ENCODE assay signal across 12 cellular contexts in the genomic region with DNA sequence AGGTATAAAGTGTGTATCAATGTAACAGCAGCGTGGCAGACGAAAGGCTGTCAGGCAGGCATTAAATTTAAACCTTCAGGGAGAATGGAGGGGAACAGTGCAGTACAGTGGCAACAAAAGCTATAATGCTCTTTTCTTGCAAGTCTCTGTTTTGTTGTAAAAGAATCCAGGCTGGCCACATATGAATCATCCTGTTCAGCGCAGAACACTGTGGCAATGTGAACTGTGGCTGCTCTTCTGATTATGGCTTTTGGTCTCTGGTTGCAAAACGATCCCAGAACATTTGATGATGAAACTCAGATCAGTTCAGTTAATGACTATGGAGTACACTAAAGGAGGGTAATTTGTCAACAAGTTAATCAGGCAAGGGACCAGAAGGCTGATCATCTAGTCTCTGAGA.
DNase-seq lines count a peak whose midpoint lies in the region; ATAC-seq and TF ChIP-seq lines count a peak whose summit lies in the region.
"Had no signal": no experiment of that assay in that cellular context is flagged by ENCODE, and none has a peak within 500 bp of the region (broad histone marks: within the 10 kb centered on the region; RNA-seq: fewer than 3 reads in every experiment).

No MANE protein-coding gene starts in this region.

- H3K27ac ChIP-seq in neural progenitor cell, result no peak overlapping the region
- H3K27ac ChIP-seq: transverse colon had no signal

- no peaks in the 10 kb centered on the region for H3K36me3 ChIP-seq in BJ (ENCODE audit: control insufficient read depth, insufficient read depth, low read length)
- no peaks in the 10 kb centered on the region for H3K36me3 ChIP-seq in neural progenitor cell
- H3K36me3 ChIP-seq: transverse colon had no signal

- H3K27me3 ChIP-seq in BJ (ENCODE audit: control insufficient read depth, insufficient read depth, low read length), result no peaks in the 10 kb centered on the region
- no peaks in the 10 kb centered on the region for H3K27me3 ChIP-seq in neural progenitor cell
- H3K27me3 ChIP-seq: transverse colon had no signal

- H3K4me1 ChIP-seq in neural progenitor cell, result peaks cover 10% of the 10 kb centered on the region
- H3K4me1 ChIP-seq: transverse colon had no signal

- no peak overlapping the region for H3K4me2 ChIP-seq in neural progenitor cell

- H3K4me3 Mint-ChIP-seq in neural progenitor cell, result no peak overlapping the region
- H3K4me3 Mint-ChIP-seq in activated CD8-positive, alpha-beta T cell treated with anti-CD3 and anti-CD28 coated beads, Interleukin-2, amount 10 ng/mL, durations not matched to agents 7 days and 5 days, result no peak overlapping the region

- no peaks in the 10 kb centered on the region for H3K36me3 Mint-ChIP-seq in neural progenitor cell
- H3K36me3 Mint-ChIP-seq in activated CD8-positive, alpha-beta T cell treated with anti-CD3 and anti-CD28 coated beads, Interleukin-2, amount 10 ng/mL, durations not matched to agents 7 days and 5 days (ENCODE audit: low read depth), result no peaks in the 10 kb centered on the region

- no peaks in the 10 kb centered on the region for H4K20me1 ChIP-seq in neural progenitor cell (ENCODE audit: low read depth)

- no peak overlapping the region for H3K9ac ChIP-seq in neural progenitor cell

- H3K27me3 Mint-ChIP-seq in neural progenitor cell (ENCODE audit: insufficient read depth, low read depth), result peaks cover 7% of the 10 kb centered on the region
- H3K27me3 Mint-ChIP-seq in activated CD8-positive, alpha-beta T cell treated with anti-CD3 and anti-CD28 coated beads, Interleukin-2, amount 10 ng/mL, durations not matched to agents 7 days and 5 days (ENCODE audit: low read depth), result no peaks in the 10 kb centered on the region

- H3F3A ChIP-seq in neural progenitor cell (ENCODE audit: low read depth), result no peaks in the 10 kb centered on the region

- no peak for TF ChIP-seq CTCF in BJ (IDR thresholded peaks at IDR 0.05; ENCODE audit: insufficient read depth, low read depth, low read length)
- no peak for TF ChIP-seq CTCF in neural progenitor cell (IDR thresholded peaks at IDR 0.05)

- peaks cover 24% of the 10 kb centered on the region for H3K4me1 Mint-ChIP-seq in neural progenitor cell
- H3K4me1 Mint-ChIP-seq in activated CD8-positive, alpha-beta T cell treated with anti-CD3 and anti-CD28 coated beads, Interleukin-2, amount 10 ng/mL, durations not matched to agents 7 days and 5 days (ENCODE audit: low read depth), result no peaks in the 10 kb centered on the region

- H3K27ac Mint-ChIP-seq in neural progenitor cell, result no peak overlapping the region
- H3K27ac Mint-ChIP-seq in activated CD8-positive, alpha-beta T cell treated with anti-CD3 and anti-CD28 coated beads, Interleukin-2, amount 10 ng/mL, durations not matched to agents 7 days and 5 days, result no peak overlapping the region

- POLR2A ChIA-PET in BJ (lab: Charles Lee), result no interaction called here
- POLR2A ChIA-PET in activated CD8-positive, alpha-beta T cell treated with anti-CD3 and anti-CD28 coated beads, Interleukin-2, amount 10 ng/mL, durations not matched to agents 7 days and 5 days (lab: Charles Lee), result no interaction called here

- H3K9me3 ChIP-seq in neural progenitor cell (ENCODE audit: low read depth), result no peaks in the 10 kb centered on the region
- H3K9me3 ChIP-seq: transverse colon had no signal

- CTCF ChIA-PET in BJ (lab: Yijun Ruan, JAX), result no interaction called here
- CTCF ChIA-PET in activated CD8-positive, alpha-beta T cell treated with anti-CD3 and anti-CD28 coated beads, Interleukin-2, amount 10 ng/mL, durations not matched to agents 7 days and 5 days (lab: Charles Lee), result no interaction called here

- peak; percentile 24 for DNase-seq in BJ (ENCODE audit: low read depth)
- DNase-seq in NCI-H226, result peak; percentile 34
- DNase-seq in dedifferentiated amniotic fluid mesenchymal stem cell (ENCODE audit: extremely low spot score), result peak; percentile 59
- DNase-seq in neural progenitor cell (ENCODE audit: low spot score), result no peak
- DNase-seq in activated CD8-positive, alpha-beta T cell treated with anti-CD3 and anti-CD28 coated beads, Interleukin-2, amount 10 ng/mL, durations not matched to agents 7 days and 5 days, result no peak
- DNase-seq in NCI-H526 treated with DMSO at 0.1 percent for 48 hours (lab: John Stamatoyannopoulos, UW), result no peak
- no peak for DNase-seq in posterior cingulate gyrus
- DNase-seq: DMS79, mesendoderm, NCI-H1048, transverse colon had no signal

- no peak for ATAC-seq in GM18867 (IDR thresholded peaks at IDR 0.05; ENCODE audit: unreplicated experiment)
- no peak for ATAC-seq in activated CD8-positive, alpha-beta T cell treated with anti-CD3 and anti-CD28 coated beads, Interleukin-2, amount 10 ng/mL, durations not matched to agents 7 days and 5 days

- H3K9me3 Mint-ChIP-seq in neural progenitor cell, result no peaks in the 10 kb centered on the region
- H3K9me3 Mint-ChIP-seq in activated CD8-positive, alpha-beta T cell treated with anti-CD3 and anti-CD28 coated beads, Interleukin-2, amount 10 ng/mL, durations not matched to agents 7 days and 5 days (ENCODE audit: insufficient read depth), result no peaks in the 10 kb centered on the region

- H3K4me3 ChIP-seq in BJ (ENCODE audit: low read depth, low read length) (no peak overlapping the region), neural progenitor cell (no peak overlapping the region)
- H3K4me3 ChIP-seq: transverse colon had no signal

- peak overlapping the region; percentile 11 for H2AFZ ChIP-seq in neural progenitor cell (replicated peaks)

- no peaks in the 10 kb centered on the region for H3K79me2 ChIP-seq in neural progenitor cell (ENCODE audit: low read depth)

- intact Hi-C loops in posterior cingulate gyrus (cut with DNase I), result no loop called here

Comparison
In these comparisons a context has a peak if more than half of its experiments do, and no peak if none do; other contexts are left out.
1. DNase-seq: peak in BJ (single experiment), NCI-H226 (single experiment) and dedifferentiated amniotic fluid mesenchymal stem cell (single experiment); none in neural progenitor cell (single experiment), activated CD8-positive, alpha-beta T cell treated with anti-CD3 and anti-CD28 coated beads, Interleukin-2, amount 10 ng/mL, durations not matched to agents 7 days and 5 days (single experiment), NCI-H526 treated with DMSO at 0.1 percent for 48 hours (single experiment) and posterior cingulate gyrus (0 of 10).